15 cellular contexts compared by ENCODE assay signal in genomic region chr2:20474757-20475566, GRCh38. TPM values are rescaled to one million over a fixed set of nuclear protein-coding genes. Genes with fewer than 3 reads are reported as not detected.
DNase-seq lines count a peak whose midpoint lies in the region; ATAC-seq and TF ChIP-seq lines count a peak whose summit lies in the region.
"Had no signal": no experiment of that assay in that cellular context is flagged by ENCODE, and none has a peak within 500 bp of the region (broad histone marks: within the 10 kb centered on the region; RNA-seq: fewer than 3 reads in every experiment).

No MANE protein-coding gene starts in this region.

- no peaks in the 10 kb centered on the region for H3K36me3 ChIP-seq in psoas muscle (ENCODE audit: insufficient read depth in 1 of 2, low read depth in 1 of 2)

- peak in 2 of 4 donors; percentile 12 to 25 for ATAC-seq in psoas muscle
- ATAC-seq: esophagus mucosa; naive thymus-derived CD8-positive, alpha-beta T cell; stimulated activated naive CD8-positive, alpha-beta T cell treated with anti-CD3 and anti-CD28 coated beads, Interleukin-15, amount 100 ng/mL, for 72 hours had no signal

- DNase-seq in caudate nucleus (lab: John Stamatoyannopoulos, UW): no peak
- DNase-seq in islet precursor cell: peak; percentile 37
- no peak for DNase-seq in psoas muscle
- no peak for DNase-seq in AG08395 (ENCODE audit: low spot score)
- no peak for DNase-seq in stimulated activated CD4-positive, alpha-beta T cell treated with anti-CD3 and anti-CD28 coated beads, Interleukin-1b, Interleukin-23, amount 100 ng/mL, for 48 hours
- no peak for DNase-seq in foreskin melanocyte
- DNase-seq in DMS153 (lab: John Stamatoyannopoulos, UW): no peak
- DNase-seq: immature natural killer cell; naive thymus-derived CD8-positive, alpha-beta T cell; NCI-H1417; NCI-H2171; NCI-H774; SK-N-SH; stimulated activated naive CD8-positive, alpha-beta T cell treated with anti-CD3 and anti-CD28 coated beads, Interleukin-15, amount 100 ng/mL, for 72 hours had no signal

- intact Hi-C loops in psoas muscle (cut with DNase I): no loop called here

- no peaks in the 10 kb centered on the region for H3K9me3 ChIP-seq in psoas muscle
- H3K9me3 ChIP-seq: SK-N-SH had no signal

- peaks cover 13% of the 10 kb centered on the region for H3K4me1 ChIP-seq in psoas muscle

- WGBS in psoas muscle, 3 donors: 83 to 97% (median 94%) methylated on average over 7 of the region's 7 CpGs

- H3K27me3 ChIP-seq in psoas muscle (ENCODE audit: insufficient read depth in 3 of 3, low read length in 2 of 3): no peaks in the 10 kb centered on the region

- no peak overlapping the region for H3K4me3 ChIP-seq in psoas muscle

- no peak for TF ChIP-seq CTCF in psoas muscle (IDR thresholded peaks at IDR 0.05)

- H3K27ac ChIP-seq in caudate nucleus (ENCODE audit: low read depth, low read length): peak overlapping the region; percentile 11
- peak overlapping the region; percentile 4 for H3K27ac ChIP-seq in psoas muscle

RNA-seq across cellular contexts. Expression of gene RHOB, which starts 28.1 kb away (rescaled TPM):
- total RNA-seq in psoas muscle: 100 to 1,000 TPM; 111 to 370 (median 154) TPM
- polyA plus RNA-seq in psoas muscle: 100 to 1,000 TPM; 120 to 669 (median 345) TPM
